In genomic region chr15:80191897-80192595, GRCh38 we compare ENCODE assay signal across 2 cellular contexts.
TF ChIP-seq lines count a peak whose summit lies in the region.

No MANE protein-coding gene starts in this region.

TF ChIP-seq in HepG2, 621 proteins besides CTCF, POLR2A, EP300 and RAD21 (continues in another document):
- TF ChIP-seq RORA (CRISPR knock-in tag; IDR thresholded peaks at IDR 0.05) (no peak), NCOA5 (CRISPR knock-in tag; IDR thresholded peaks at IDR 0.05) (no peak), HCFC1 (IDR thresholded peaks at IDR 0.05; ENCODE audit: low read depth, low read length) (no peak), GMEB1 (CRISPR knock-in tag; IDR thresholded peaks at IDR 0.05; ENCODE audit: borderline replicate concordance) (no peak), SNAI1 (CRISPR knock-in tag; IDR thresholded peaks at IDR 0.05; ENCODE audit: borderline replicate concordance) (no peak), ISX (CRISPR knock-in tag; conservative IDR thresholded peaks at IDR 0.05) (no peak), MIER2 (CRISPR knock-in tag; IDR thresholded peaks at IDR 0.05) (0 out of 2 replicates have a peak, but pooled peaks have one; percentile 18), ZNF101 (CRISPR knock-in tag; IDR thresholded peaks at IDR 0.05; ENCODE audit: borderline replicate concordance, low read depth) (no peak), ZNF644 (CRISPR knock-in tag; IDR thresholded peaks at IDR 0.05; ENCODE audit: low read depth) (peak; percentile 92), TOE1 (CRISPR knock-in tag; IDR thresholded peaks at IDR 0.05) (no peak), ZNF329 (CRISPR knock-in tag; IDR thresholded peaks at IDR 0.05; ENCODE audit: low read depth) (no peak), HOMEZ (CRISPR knock-in tag; IDR thresholded peaks at IDR 0.05; ENCODE audit: low read depth) (0 out of 2 replicates have a peak, but pooled peaks have one; percentile 27), ZNF20 (CRISPR knock-in tag; IDR thresholded peaks at IDR 0.05) (no peak), NR1H2 (CRISPR knock-in tag; IDR thresholded peaks at IDR 0.05; ENCODE audit: borderline replicate concordance, low read depth) (no peak), SRSF9 (IDR thresholded peaks at IDR 0.05; ENCODE audit: borderline replicate concordance, insufficient read depth, low read depth, low read length, poor library complexity, severe bottlenecking) (no peak), PAF1 (CRISPR knock-in tag; IDR thresholded peaks at IDR 0.05) (no peak), ZNF589 (CRISPR knock-in tag; conservative IDR thresholded peaks at IDR 0.05) (no peak), ZNF230 (CRISPR knock-in tag; IDR thresholded peaks at IDR 0.05) (no peak), PBX2 (CRISPR knock-in tag; IDR thresholded peaks at IDR 0.05) (no peak), FLYWCH1 (CRISPR knock-in tag; IDR thresholded peaks at IDR 0.05) (no peak), AGO2 (optimal IDR thresholded peaks at IDR 0.05; ENCODE audit: low read depth, low read length) (no peak), ZNF547 (CRISPR knock-in tag; IDR thresholded peaks at IDR 0.05) (no peak), SALL1 (CRISPR knock-in tag; IDR thresholded peaks at IDR 0.05) (peak; percentile 64; the same call in 1 of the 2 replicates), HOXD1 (CRISPR knock-in tag; IDR thresholded peaks at IDR 0.05) (no peak), ZNF891 (CRISPR knock-in tag; IDR thresholded peaks at IDR 0.05) (no peak), AGO1 (IDR thresholded peaks at IDR 0.05; ENCODE audit: low read depth, low read length, poor library complexity, severe bottlenecking) (no peak), MIXL1 (CRISPR knock-in tag; IDR thresholded peaks at IDR 0.05) (no peak; the same call in 1 of the 2 replicates), BCLAF1 (IDR thresholded peaks at IDR 0.05) (no peak)
- TF ChIP-seq, protein P1, sequence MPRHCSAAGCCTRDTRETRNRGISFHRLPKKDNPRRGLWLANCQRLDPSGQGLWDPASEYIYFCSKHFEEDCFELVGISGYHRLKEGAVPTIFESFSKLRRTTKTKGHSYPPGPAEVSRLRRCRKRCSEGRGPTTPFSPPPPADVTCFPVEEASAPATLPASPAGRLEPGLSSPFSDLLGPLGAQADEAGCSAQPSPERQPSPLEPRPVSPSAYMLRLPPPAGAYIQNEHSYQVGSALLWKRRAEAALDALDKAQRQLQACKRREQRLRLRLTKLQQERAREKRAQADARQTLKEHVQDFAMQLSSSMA (CRISPR knock-in tag; IDR thresholded peaks at IDR 0.05): no peak

TF ChIP-seq in K562, 482 proteins besides CTCF, POLR2A, EP300 and RAD21:
- TF ChIP-seq PHF21A (IDR thresholded peaks at IDR 0.05; ENCODE audit: borderline replicate concordance, low read depth) (no peak), NR1H2 (CRISPR knock-in tag; IDR thresholded peaks at IDR 0.05) (no peak), POLR2AphosphoS2 (IDR thresholded peaks at IDR 0.05; ENCODE audit: low read length) (no peak), ZNF408 (CRISPR knock-in tag; IDR thresholded peaks at IDR 0.05; ENCODE audit: low read depth) (no peak), NELFE (IDR thresholded peaks at IDR 0.05; ENCODE audit: insufficient read depth, insufficient read length) (no peak), HDAC3 (IDR thresholded peaks at IDR 0.05; ENCODE audit: borderline replicate concordance, partially characterized antibody) (no peak), CCAR2 (IDR thresholded peaks at IDR 0.05; ENCODE audit: low read depth, low read length) (no peak), SMARCA5 (IDR thresholded peaks at IDR 0.05) (no peak), U2AF1 (optimal IDR thresholded peaks at IDR 0.05; ENCODE audit: low read depth, low read length) (no peak), HNRNPLL (IDR thresholded peaks at IDR 0.05; ENCODE audit: low read depth, low read length, poor library complexity, severe bottlenecking) (no peak), ZNF79 (CRISPR knock-in tag; IDR thresholded peaks at IDR 0.05; ENCODE audit: low read depth) (no peak), NR2C2 (CRISPR knock-in tag; IDR thresholded peaks at IDR 0.05) (no peak), NR2C2 (tag; IDR thresholded peaks at IDR 0.05) (no peak), PURB (CRISPR knock-in tag; IDR thresholded peaks at IDR 0.05; ENCODE audit: low read depth) (no peak), HDAC2 (IDR thresholded peaks at IDR 0.05) (no peak), SRSF3 (IDR thresholded peaks at IDR 0.05; ENCODE audit: insufficient read depth, low read length) (no peak), ZFP91 (CRISPR knock-in tag; IDR thresholded peaks at IDR 0.05) (no peak), KDM5B (IDR thresholded peaks at IDR 0.05; ENCODE audit: insufficient replicate concordance, low read depth, low read length) (no peak), ZNF507 (tag; conservative IDR thresholded peaks at IDR 0.05) (no peak), SAFB (IDR thresholded peaks at IDR 0.05; ENCODE audit: borderline replicate concordance, low read depth, low read length) (no peak)
- TF ChIP-seq, protein P2, sequence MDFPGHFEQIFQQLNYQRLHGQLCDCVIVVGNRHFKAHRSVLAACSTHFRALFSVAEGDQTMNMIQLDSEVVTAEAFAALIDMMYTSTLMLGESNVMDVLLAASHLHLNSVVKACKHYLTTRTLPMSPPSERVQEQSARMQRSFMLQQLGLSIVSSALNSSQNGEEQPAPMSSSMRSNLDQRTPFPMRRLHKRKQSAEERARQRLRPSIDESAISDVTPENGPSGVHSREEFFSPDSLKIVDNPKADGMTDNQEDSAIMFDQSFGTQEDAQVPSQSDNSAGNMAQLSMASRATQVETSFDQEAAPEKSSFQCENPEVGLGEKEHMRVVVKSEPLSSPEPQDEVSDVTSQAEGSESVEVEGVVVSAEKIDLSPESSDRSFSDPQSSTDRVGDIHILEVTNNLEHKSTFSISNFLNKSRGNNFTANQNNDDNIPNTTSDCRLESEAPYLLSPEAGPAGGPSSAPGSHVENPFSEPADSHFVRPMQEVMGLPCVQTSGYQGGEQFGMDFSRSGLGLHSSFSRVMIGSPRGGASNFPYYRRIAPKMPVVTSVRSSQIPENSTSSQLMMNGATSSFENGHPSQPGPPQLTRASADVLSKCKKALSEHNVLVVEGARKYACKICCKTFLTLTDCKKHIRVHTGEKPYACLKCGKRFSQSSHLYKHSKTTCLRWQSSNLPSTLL (IDR thresholded peaks at IDR 0.05): no peak
